Comparison of ENCODE assay signal across 16 cellular contexts in genomic region chr2:113907297-113907696, GRCh38.
"Had no signal": no experiment of that assay in that cellular context is flagged by ENCODE, and none has a peak within 500 bp of the region (broad histone marks: within the 10 kb centered on the region; RNA-seq: fewer than 3 reads in every experiment).

No MANE protein-coding gene starts in this region.

- H3K27ac Mint-ChIP-seq: activated naive CD4-positive, alpha-beta T cell treated with anti-CD3 and anti-CD28 coated beads, Interleukin-2, amount 10 ng/mL, durations not matched to agents 7 days and 5 days; stimulated activated naive CD8-positive, alpha-beta T cell treated with anti-CD3 and anti-CD28 coated beads, Interleukin-15, Interleukin-2, amounts not matched to agents 100 ng/mL and 50 ng/mL, for 24 hours had no signal

- H3K27ac ChIP-seq: dorsolateral prefrontal cortex, esophagus muscularis mucosa, ovary, testis had no signal

- H3K4me3 ChIP-seq: dorsolateral prefrontal cortex, esophagus muscularis mucosa, mucosa of descending colon, ovary, testis had no signal

- H3K4me1 ChIP-seq: testis had no signal

- ATAC-seq: activated CD8-positive, alpha-beta T cell treated with anti-CD3 and anti-CD28 coated beads for 36 hours; left cardiac atrium; mucosa of descending colon had no signal

- H3K4me3 Mint-ChIP-seq: activated CD8-positive, alpha-beta T cell treated with anti-CD3 and anti-CD28 coated beads for 36 hours; activated naive CD4-positive, alpha-beta T cell treated with anti-CD3 and anti-CD28 coated beads, Interleukin-2, amount 10 ng/mL, durations not matched to agents 7 days and 5 days; activated T-helper 1 cell treated with anti-CD3 and anti-CD28 coated beads, Interleukin-12 subunit alpha, Interleukin-12 subunit beta, Interleukin-2, Interleukin-4 antibody, amounts not matched to agents 30 ng/mL and 10 ng/mL and 1 ng/mL, durations not matched to agents 14 hours and 24 hours and 36 hours; stimulated activated naive CD8-positive, alpha-beta T cell treated with anti-CD3 and anti-CD28 coated beads, Interleukin-15, Interleukin-2, amounts not matched to agents 100 ng/mL and 50 ng/mL, for 24 hours had no signal

- H3K27me3 ChIP-seq: dorsolateral prefrontal cortex, esophagus muscularis mucosa, ovary, testis had no signal

- H3K36me3 ChIP-seq: esophagus muscularis mucosa, ovary had no signal

- H3K9me3 ChIP-seq: esophagus muscularis mucosa, mucosa of descending colon, ovary, testis had no signal

- DNase-seq: activated CD4-positive, alpha-beta T cell treated with anti-CD3 and anti-CD28 coated beads for 1 hour; activated CD8-positive, alpha-beta memory T cell treated with anti-CD3 and anti-CD28 coated beads, Interleukin-2, amount 50 U/mL, for 4 hours; activated CD8-positive, alpha-beta T cell treated with anti-CD3 and anti-CD28 coated beads for 36 hours; activated naive CD4-positive, alpha-beta T cell treated with anti-CD3 and anti-CD28 coated beads, Interleukin-2, amount 10 ng/mL, durations not matched to agents 7 days and 5 days; anterior cingulate cortex; dorsolateral prefrontal cortex; left cardiac atrium; mammary epithelial cell; mucosa of descending colon; ovary; stimulated activated CD4-positive, alpha-beta T cell treated with anti-CD3 and anti-CD28 coated beads, Interleukin-4, amount 100 ng/mL, for 1 hour; stimulated activated CD8-positive, alpha-beta memory T cell treated with anti-CD3 and anti-CD28 coated beads, Interleukin-4, amount 100 ng/mL, for 48 hours; testis had no signal

- H3K27me3 Mint-ChIP-seq: activated CD8-positive, alpha-beta T cell treated with anti-CD3 and anti-CD28 coated beads for 36 hours; activated naive CD4-positive, alpha-beta T cell treated with anti-CD3 and anti-CD28 coated beads, Interleukin-2, amount 10 ng/mL, durations not matched to agents 7 days and 5 days; stimulated activated naive CD8-positive, alpha-beta T cell treated with anti-CD3 and anti-CD28 coated beads, Interleukin-15, Interleukin-2, amounts not matched to agents 100 ng/mL and 50 ng/mL, for 24 hours had no signal
